ENCODE assay signal across 8 cellular contexts in the genomic region with DNA sequence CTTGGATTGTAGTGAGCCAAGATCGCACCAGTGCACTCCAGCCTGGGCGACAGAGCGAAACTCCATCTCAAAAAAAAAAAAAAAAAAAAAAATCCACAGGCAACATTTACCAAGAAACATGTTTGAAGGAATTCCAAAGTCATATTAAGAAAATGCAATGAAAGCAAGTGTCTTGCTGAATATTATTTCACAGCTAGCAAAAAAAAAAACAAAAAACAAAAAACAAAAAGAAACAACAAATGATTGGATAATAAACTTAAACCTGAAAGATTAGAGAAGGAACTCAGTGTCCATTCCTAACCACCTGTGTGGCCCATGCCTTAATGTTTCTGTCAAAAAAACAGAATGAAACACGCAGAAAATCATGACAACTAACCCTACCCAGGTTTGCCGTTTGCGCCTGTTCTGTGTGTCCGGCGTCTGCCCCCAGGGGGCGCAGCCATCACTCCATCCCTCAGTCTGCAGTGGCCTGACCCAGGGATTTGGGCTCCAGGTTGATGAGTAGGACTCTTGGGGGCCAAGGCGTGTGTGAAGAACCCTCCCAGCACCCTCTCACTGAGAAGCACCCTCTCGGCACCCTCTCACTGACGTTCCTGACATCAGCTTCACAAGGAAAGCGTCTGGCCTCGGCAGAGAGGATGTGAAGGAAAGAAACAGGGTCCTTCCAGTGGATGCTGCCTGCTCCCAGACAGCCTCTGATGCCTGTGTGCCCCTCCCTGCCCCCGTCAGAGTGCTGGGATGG. TPM values are rescaled to one million over a fixed set of nuclear protein-coding genes. Genes with fewer than 3 reads are reported as not detected.
DNase-seq lines count a peak whose midpoint lies in the region; TF ChIP-seq lines count a peak whose summit lies in the region.

No MANE protein-coding gene starts in this region.

- no peaks in the 10 kb centered on the region for H3K9me3 Mint-ChIP-seq in brain

- no peak overlapping the region for H3K27ac Mint-ChIP-seq in brain

- no peaks in the 10 kb centered on the region for H3K36me3 Mint-ChIP-seq in brain

- no peak overlapping the region for H3K4me3 Mint-ChIP-seq in brain

- H3K27ac ChIP-seq in VCaP: no peak overlapping the region

- DNase-seq in Kasumi-1 (lab: John Stamatoyannopoulos, UW) (peak; percentile 60 to 68), kidney tubule cell (ENCODE audit: low spot score) (peak; percentile 37), NCI-H446 treated with DMSO at 0.1 percent for 48 hours (lab: John Stamatoyannopoulos, UW) (no peak), NCI-H146 treated with DMSO at 0.1 percent for 48 hours (lab: John Stamatoyannopoulos, UW; ENCODE audit: unreplicated experiment) (no peak)
- peak; percentile 49 for DNase-seq in stimulated activated CD8-positive, alpha-beta memory T cell treated with anti-CD3 and anti-CD28 coated beads, Interleukin-12 subunit alpha, Interleukin-12 subunit beta, amount 100 ng/mL, for 24 hours (ENCODE audit: extremely low read depth)

- H3K27me3 Mint-ChIP-seq in brain: peaks cover 8% of the 10 kb centered on the region

- TF ChIP-seq CTCF in GM12872 (IDR thresholded peaks at IDR 0.05; ENCODE audit: insufficient read depth, low read depth, low read length) (peak; percentile 98), VCaP (conservative IDR thresholded peaks at IDR 0.05) (peak; percentile 94), brain (conservative IDR thresholded peaks at IDR 0.05) (peak; percentile 63 to 80)

- no peaks in the 10 kb centered on the region for H3K4me1 Mint-ChIP-seq in brain

RNA-seq across cellular contexts. Expression of a gene that starts 19.2 kb away (rescaled TPM):
- polyA plus RNA-seq in brain (ENCODE audit: insufficient read depth, low read depth, low replicate concordance): 335 TPM

RNA-seq across cellular contexts. Expression of a gene that starts 28.0 kb away (rescaled TPM):
- 11.3 TPM for polyA plus RNA-seq in brain (ENCODE audit: insufficient read depth, low read depth, low replicate concordance)

RNA-seq across cellular contexts. Expression of a gene that starts 47.1 kb away (rescaled TPM):
- polyA plus RNA-seq in brain (ENCODE audit: insufficient read depth, low read depth, low replicate concordance): 33.7 TPM

Comparison
In these comparisons a context has a peak if more than half of its experiments do, and no peak if none do; other contexts are left out.
1. DNase-seq: peak in Kasumi-1 (2 of 2), kidney tubule cell (single experiment) and stimulated activated CD8-positive, alpha-beta memory T cell treated with anti-CD3 and anti-CD28 coated beads, Interleukin-12 subunit alpha, Interleukin-12 subunit beta, amount 100 ng/mL, for 24 hours (single experiment); none in NCI-H446 treated with DMSO at 0.1 percent for 48 hours (single experiment) and NCI-H146 treated with DMSO at 0.1 percent for 48 hours (single experiment).
2. Peak in every context shown above with its lines, with median percentiles within 50 percentile points of each other: CTCF ChIP-seq.